Comparison of ENCODE assay signal across 1 cellular context in genomic region chr15:40328176-40328575, GRCh38.
TF ChIP-seq lines count a peak whose summit lies in the region.

No MANE protein-coding gene starts in this region.

TF ChIP-seq in WTC11, 78 proteins besides CTCF, POLR2A, EP300 and RAD21 (continued from another document):
- TF ChIP-seq ZNF532 (CRISPR knock-in tag; IDR thresholded peaks at IDR 0.05; ENCODE audit: borderline replicate concordance) (no peak), ESRRA (CRISPR knock-in tag; IDR thresholded peaks at IDR 0.05; ENCODE audit: borderline replicate concordance) (no peak), FOXJ3 (CRISPR knock-in tag; IDR thresholded peaks at IDR 0.05; ENCODE audit: borderline replicate concordance) (no peak), JUN (CRISPR knock-in tag; IDR thresholded peaks at IDR 0.05) (no peak), AR (CRISPR knock-in tag; IDR thresholded peaks at IDR 0.05) (no peak), NR3C1 (CRISPR knock-in tag; conservative IDR thresholded peaks at IDR 0.05; ENCODE audit: low read depth) (no peak)
